In genomic region chr5:108528655-108529054, GRCh38 we compare ENCODE assay signal across 11 cellular contexts.
DNase-seq lines count a peak whose midpoint lies in the region; TF ChIP-seq lines count a peak whose summit lies in the region.
"Had no signal": no experiment of that assay in that cellular context is flagged by ENCODE, and none has a peak within 500 bp of the region (broad histone marks: within the 10 kb centered on the region; RNA-seq: fewer than 3 reads in every experiment).

No MANE protein-coding gene starts in this region.

- peak; percentile 66 for DNase-seq in DMS79 (lab: John Stamatoyannopoulos, UW)
- peak; percentile 65 for DNase-seq in DMS79 treated with DMSO at 0.1 percent for 48 hours (lab: John Stamatoyannopoulos, UW)
- peak; percentile 45 for DNase-seq in NCI-H1417 treated with DMSO at 0.1 percent for 48 hours (lab: John Stamatoyannopoulos, UW)
- DNase-seq in NCI-H69 (lab: John Stamatoyannopoulos, UW): peak; percentile 16
- DNase-seq in iPS-NIHi7 (ENCODE audit: extremely low spot score): no peak
- no peak for DNase-seq in NCI-H774 (lab: John Stamatoyannopoulos, UW)
- DNase-seq in GM20000 (ENCODE audit: low spot score): no peak
- DNase-seq: Caco-2; CD8-positive, alpha-beta T cell; DND-41; GDM1 had no signal

- TF ChIP-seq CTCF in GM20000 (IDR thresholded peaks at IDR 0.05; ENCODE audit: extremely low read depth, missing control alignments): no peak

Comparison
In these comparisons a context has a peak if more than half of its experiments do, and no peak if none do; other contexts are left out.
1. DNase-seq: peak in DMS79 (single experiment), DMS79 treated with DMSO at 0.1 percent for 48 hours (single experiment), NCI-H1417 treated with DMSO at 0.1 percent for 48 hours (single experiment) and NCI-H69 (single experiment); none in iPS-NIHi7 (single experiment), NCI-H774 (single experiment) and GM20000 (single experiment).